Comparison of ENCODE assay signal across 35 cellular contexts in the genomic region with DNA sequence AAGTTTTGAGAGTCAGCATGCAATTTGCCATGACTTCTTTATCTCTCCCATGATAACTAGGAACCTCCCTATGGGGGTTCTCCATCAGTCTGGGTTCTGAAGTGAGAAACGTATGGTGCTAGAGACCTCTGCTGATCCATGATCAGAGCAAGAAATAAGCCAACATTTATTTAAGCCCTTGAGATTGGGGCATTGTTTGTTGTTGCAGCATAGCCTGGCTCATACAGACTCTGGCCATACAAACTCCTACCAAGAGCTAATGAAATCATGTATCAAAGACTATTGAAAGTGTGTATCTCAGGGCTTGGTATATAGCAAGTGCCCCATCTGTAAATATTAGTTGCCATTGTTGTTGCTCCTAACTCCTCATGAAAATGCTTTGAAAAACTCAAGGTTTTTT.
"Had no signal": no experiment of that assay in that cellular context is flagged by ENCODE, and none has a peak within 500 bp of the region (broad histone marks: within the 10 kb centered on the region; RNA-seq: fewer than 3 reads in every experiment).

No MANE protein-coding gene starts in this region.

- H3K36me3 ChIP-seq: MG63 had no signal

- DNase-seq: Karpas-422, Kasumi-1, MG63, MM.1S, MV-4-11, NCI-H1048, NCI-H1092, NCI-H1092 treated with DMSO at 0.1 percent for 48 hours, NCI-H1105, NCI-H1105 treated with DMSO at 0.1 percent for 48 hours, NCI-H1417, NCI-H1417 treated with DMSO at 0.1 percent for 48 hours, NCI-H1436, NCI-H1436 treated with DMSO at 0.1 percent for 48 hours, NCI-H146, NCI-H1694, NCI-H1694 treated with DMSO at 0.1 percent for 48 hours, NCI-H187, NCI-H187 treated with DMSO at 0.1 percent for 48 hours, NCI-H1930, NCI-H2029, NCI-H2029 treated with DMSO at 0.1 percent for 48 hours, NCI-H2081, NCI-H2081 treated with DMSO at 0.1 percent for 48 hours, NCI-H2107, NCI-H2171, NCI-H2171 treated with DMSO at 0.1 percent for 48 hours, NCI-H2227 treated with DMSO at 0.1 percent for 48 hours, NCI-H226, NCI-H345, NCI-H446, NCI-H446 treated with DMSO at 0.1 percent for 48 hours, NCI-H510A, NCI-H510A treated with DMSO at 0.1 percent for 48 hours, NCI-H524 had no signal

- H3K27me3 ChIP-seq: MG63 had no signal

- H3K4me3 ChIP-seq: MG63 had no signal

- H3K9me3 ChIP-seq: MG63 had no signal
